Comparison of ENCODE assay signal across 2 cellular contexts in the genomic region with DNA sequence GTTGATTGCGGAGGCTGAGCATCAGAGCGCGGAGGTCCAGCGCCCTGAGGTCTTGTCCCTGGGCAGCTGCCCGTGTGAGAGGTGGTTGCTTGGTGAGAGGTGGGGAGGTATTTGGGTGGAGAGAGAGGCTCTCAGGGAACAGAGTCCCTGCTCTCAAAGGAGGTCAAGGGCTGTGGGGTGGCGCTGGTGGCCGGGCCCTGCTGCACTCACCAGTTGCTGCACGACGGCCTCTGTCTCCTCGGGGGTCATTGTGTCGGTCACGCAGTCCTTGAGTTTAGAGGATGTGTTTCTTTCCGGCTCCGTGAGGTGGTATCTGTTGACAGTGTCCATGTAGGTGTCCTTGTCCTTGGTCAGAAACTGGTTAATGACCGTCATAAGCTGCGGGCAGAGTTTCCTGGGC.
TF ChIP-seq lines count a peak whose summit lies in the region.

No MANE protein-coding gene starts in this region.

TF ChIP-seq in GM23338, 12 proteins besides CTCF, POLR2A, EP300 and RAD21 (continued from another document):
- TF ChIP-seq, protein P1, sequence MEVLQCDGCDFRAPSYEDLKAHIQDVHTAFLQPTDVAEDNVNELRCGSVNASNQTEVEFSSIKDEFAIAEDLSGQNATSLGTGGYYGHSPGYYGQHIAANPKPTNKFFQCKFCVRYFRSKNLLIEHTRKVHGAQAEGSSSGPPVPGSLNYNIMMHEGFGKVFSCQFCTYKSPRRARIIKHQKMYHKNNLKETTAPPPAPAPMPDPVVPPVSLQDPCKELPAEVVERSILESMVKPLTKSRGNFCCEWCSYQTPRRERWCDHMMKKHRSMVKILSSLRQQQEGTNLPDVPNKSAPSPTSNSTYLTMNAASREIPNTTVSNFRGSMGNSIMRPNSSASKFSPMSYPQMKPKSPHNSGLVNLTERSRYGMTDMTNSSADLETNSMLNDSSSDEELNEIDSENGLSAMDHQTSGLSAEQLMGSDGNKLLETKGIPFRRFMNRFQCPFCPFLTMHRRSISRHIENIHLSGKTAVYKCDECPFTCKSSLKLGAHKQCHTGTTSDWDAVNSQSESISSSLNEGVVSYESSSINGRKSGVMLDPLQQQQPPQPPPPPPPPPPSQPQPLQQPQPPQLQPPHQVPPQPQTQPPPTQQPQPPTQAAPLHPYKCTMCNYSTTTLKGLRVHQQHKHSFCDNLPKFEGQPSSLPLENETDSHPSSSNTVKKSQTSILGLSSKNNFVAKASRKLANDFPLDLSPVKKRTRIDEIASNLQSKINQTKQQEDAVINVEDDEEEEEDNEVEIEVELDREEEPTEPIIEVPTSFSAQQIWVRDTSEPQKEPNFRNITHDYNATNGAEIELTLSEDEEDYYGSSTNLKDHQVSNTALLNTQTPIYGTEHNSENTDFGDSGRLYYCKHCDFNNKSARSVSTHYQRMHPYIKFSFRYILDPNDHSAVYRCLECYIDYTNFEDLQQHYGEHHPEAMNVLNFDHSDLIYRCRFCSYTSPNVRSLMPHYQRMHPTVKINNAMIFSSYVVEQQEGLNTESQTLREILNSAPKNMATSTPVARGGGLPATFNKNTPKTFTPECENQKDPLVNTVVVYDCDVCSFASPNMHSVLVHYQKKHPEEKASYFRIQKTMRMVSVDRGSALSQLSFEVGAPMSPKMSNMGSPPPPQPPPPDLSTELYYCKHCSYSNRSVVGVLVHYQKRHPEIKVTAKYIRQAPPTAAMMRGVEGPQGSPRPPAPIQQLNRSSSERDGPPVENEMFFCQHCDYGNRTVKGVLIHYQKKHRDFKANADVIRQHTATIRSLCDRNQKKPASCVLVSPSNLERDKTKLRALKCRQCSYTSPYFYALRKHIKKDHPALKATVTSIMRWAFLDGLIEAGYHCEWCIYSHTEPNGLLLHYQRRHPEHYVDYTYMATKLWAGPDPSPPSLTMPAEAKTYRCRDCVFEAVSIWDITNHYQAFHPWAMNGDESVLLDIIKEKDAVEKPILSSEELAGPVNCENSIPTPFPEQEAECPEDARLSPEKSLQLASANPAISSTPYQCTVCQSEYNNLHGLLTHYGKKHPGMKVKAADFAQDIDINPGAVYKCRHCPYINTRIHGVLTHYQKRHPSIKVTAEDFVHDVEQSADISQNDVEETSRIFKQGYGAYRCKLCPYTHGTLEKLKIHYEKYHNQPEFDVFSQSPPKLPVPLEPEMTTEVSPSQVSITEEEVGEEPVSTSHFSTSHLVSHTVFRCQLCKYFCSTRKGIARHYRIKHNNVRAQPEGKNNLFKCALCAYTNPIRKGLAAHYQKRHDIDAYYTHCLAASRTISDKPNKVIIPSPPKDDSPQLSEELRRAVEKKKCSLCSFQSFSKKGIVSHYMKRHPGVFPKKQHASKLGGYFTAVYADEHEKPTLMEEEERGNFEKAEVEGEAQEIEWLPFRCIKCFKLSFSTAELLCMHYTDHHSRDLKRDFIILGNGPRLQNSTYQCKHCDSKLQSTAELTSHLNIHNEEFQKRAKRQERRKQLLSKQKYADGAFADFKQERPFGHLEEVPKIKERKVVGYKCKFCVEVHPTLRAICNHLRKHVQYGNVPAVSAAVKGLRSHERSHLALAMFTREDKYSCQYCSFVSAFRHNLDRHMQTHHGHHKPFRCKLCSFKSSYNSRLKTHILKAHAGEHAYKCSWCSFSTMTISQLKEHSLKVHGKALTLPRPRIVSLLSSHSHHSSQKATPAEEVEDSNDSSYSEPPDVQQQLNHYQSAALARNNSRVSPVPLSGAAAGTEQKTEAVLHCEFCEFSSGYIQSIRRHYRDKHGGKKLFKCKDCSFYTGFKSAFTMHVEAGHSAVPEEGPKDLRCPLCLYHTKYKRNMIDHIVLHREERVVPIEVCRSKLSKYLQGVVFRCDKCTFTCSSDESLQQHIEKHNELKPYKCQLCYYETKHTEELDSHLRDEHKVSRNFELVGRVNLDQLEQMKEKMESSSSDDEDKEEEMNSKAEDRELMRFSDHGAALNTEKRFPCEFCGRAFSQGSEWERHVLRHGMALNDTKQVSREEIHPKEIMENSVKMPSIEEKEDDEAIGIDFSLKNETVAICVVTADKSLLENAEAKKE (CRISPR knock-in tag; IDR thresholded peaks at IDR 0.05): no peak
- no peak for TF ChIP-seq EZH2 (IDR thresholded peaks at IDR 0.05; ENCODE audit: low read depth, unreplicated experiment)
- no peak for TF ChIP-seq NANOG (IDR thresholded peaks at IDR 0.05; ENCODE audit: borderline replicate concordance)
- no peak for TF ChIP-seq CREB1 (CRISPR knock-in tag; IDR thresholded peaks at IDR 0.05; ENCODE audit: low read depth)
- TF ChIP-seq, protein P2, sequence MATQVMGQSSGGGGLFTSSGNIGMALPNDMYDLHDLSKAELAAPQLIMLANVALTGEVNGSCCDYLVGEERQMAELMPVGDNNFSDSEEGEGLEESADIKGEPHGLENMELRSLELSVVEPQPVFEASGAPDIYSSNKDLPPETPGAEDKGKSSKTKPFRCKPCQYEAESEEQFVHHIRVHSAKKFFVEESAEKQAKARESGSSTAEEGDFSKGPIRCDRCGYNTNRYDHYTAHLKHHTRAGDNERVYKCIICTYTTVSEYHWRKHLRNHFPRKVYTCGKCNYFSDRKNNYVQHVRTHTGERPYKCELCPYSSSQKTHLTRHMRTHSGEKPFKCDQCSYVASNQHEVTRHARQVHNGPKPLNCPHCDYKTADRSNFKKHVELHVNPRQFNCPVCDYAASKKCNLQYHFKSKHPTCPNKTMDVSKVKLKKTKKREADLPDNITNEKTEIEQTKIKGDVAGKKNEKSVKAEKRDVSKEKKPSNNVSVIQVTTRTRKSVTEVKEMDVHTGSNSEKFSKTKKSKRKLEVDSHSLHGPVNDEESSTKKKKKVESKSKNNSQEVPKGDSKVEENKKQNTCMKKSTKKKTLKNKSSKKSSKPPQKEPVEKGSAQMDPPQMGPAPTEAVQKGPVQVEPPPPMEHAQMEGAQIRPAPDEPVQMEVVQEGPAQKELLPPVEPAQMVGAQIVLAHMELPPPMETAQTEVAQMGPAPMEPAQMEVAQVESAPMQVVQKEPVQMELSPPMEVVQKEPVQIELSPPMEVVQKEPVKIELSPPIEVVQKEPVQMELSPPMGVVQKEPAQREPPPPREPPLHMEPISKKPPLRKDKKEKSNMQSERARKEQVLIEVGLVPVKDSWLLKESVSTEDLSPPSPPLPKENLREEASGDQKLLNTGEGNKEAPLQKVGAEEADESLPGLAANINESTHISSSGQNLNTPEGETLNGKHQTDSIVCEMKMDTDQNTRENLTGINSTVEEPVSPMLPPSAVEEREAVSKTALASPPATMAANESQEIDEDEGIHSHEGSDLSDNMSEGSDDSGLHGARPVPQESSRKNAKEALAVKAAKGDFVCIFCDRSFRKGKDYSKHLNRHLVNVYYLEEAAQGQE (IDR thresholded peaks at IDR 0.05; ENCODE audit: unreplicated experiment): no peak
- TF ChIP-seq ZNF331 (CRISPR knock-in tag; IDR thresholded peaks at IDR 0.05; ENCODE audit: low read depth): no peak
- no peak for TF ChIP-seq STAT1 (IDR thresholded peaks at IDR 0.05; ENCODE audit: unreplicated experiment)
- no peak for TF ChIP-seq EZH2phosphoT487 (IDR thresholded peaks at IDR 0.05; ENCODE audit: unreplicated experiment)
- TF ChIP-seq POLR2AphosphoS5 (IDR thresholded peaks at IDR 0.05; ENCODE audit: low read depth): no peak; the same call in 1 of the 2 replicates
- TF ChIP-seq, protein P3, sequence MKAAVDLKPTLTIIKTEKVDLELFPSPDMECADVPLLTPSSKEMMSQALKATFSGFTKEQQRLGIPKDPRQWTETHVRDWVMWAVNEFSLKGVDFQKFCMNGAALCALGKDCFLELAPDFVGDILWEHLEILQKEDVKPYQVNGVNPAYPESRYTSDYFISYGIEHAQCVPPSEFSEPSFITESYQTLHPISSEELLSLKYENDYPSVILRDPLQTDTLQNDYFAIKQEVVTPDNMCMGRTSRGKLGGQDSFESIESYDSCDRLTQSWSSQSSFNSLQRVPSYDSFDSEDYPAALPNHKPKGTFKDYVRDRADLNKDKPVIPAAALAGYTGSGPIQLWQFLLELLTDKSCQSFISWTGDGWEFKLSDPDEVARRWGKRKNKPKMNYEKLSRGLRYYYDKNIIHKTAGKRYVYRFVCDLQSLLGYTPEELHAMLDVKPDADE (IDR thresholded peaks at IDR 0.05): no peak

TF ChIP-seq in WTC11, 78 proteins besides CTCF, POLR2A, EP300 and RAD21 (continued from another document):
- TF ChIP-seq, protein P4, sequence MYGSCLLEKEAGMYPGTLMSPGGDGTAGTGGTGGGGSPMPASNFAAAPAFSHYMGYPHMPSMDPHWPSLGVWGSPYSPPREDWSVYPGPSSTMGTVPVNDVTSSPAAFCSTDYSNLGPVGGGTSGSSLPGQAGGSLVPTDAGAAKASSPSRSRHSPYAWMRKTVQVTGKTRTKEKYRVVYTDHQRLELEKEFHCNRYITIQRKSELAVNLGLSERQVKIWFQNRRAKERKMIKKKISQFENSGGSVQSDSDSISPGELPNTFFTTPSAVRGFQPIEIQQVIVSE (CRISPR knock-in tag; IDR thresholded peaks at IDR 0.05; ENCODE audit: borderline replicate concordance): no peak
- TF ChIP-seq KAT7 (CRISPR knock-in tag; IDR thresholded peaks at IDR 0.05; ENCODE audit: borderline replicate concordance): no peak
- TF ChIP-seq ZNF423 (CRISPR knock-in tag; IDR thresholded peaks at IDR 0.05): no peak
- TF ChIP-seq, protein P5, sequence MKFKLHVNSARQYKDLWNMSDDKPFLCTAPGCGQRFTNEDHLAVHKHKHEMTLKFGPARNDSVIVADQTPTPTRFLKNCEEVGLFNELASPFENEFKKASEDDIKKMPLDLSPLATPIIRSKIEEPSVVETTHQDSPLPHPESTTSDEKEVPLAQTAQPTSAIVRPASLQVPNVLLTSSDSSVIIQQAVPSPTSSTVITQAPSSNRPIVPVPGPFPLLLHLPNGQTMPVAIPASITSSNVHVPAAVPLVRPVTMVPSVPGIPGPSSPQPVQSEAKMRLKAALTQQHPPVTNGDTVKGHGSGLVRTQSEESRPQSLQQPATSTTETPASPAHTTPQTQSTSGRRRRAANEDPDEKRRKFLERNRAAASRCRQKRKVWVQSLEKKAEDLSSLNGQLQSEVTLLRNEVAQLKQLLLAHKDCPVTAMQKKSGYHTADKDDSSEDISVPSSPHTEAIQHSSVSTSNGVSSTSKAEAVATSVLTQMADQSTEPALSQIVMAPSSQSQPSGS (CRISPR knock-in tag; IDR thresholded peaks at IDR 0.05; ENCODE audit: borderline replicate concordance, low read depth): no peak
- TF ChIP-seq ATF1 (CRISPR knock-in tag; IDR thresholded peaks at IDR 0.05): no peak
- TF ChIP-seq, protein P6, sequence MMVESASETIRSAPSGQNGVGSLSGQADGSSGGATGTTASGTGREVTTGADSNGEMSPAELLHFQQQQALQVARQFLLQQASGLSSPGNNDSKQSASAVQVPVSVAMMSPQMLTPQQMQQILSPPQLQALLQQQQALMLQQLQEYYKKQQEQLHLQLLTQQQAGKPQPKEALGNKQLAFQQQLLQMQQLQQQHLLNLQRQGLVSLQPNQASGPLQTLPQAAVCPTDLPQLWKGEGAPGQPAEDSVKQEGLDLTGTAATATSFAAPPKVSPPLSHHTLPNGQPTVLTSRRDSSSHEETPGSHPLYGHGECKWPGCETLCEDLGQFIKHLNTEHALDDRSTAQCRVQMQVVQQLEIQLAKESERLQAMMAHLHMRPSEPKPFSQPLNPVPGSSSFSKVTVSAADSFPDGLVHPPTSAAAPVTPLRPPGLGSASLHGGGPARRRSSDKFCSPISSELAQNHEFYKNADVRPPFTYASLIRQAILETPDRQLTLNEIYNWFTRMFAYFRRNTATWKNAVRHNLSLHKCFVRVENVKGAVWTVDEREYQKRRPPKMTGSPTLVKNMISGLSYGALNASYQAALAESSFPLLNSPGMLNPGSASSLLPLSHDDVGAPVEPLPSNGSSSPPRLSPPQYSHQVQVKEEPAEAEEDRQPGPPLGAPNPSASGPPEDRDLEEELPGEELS (CRISPR knock-in tag; IDR thresholded peaks at IDR 0.05): no peak
